In genomic region chrX:41391606-41392005, GRCh38 we compare ENCODE assay signal across 17 cellular contexts. TPM values are rescaled to one million over a fixed set of nuclear protein-coding genes. Genes with fewer than 3 reads are reported as not detected.
"Had no signal": no experiment of that assay in that cellular context is flagged by ENCODE, and none has a peak within 500 bp of the region (broad histone marks: within the 10 kb centered on the region; RNA-seq: fewer than 3 reads in every experiment).

No MANE protein-coding gene starts in this region.

- H3K4me1 ChIP-seq: pancreas had no signal

- H3K27me3 ChIP-seq: pancreas had no signal

- H3K4me3 ChIP-seq: pancreas, thoracic aorta had no signal

- H3K27ac ChIP-seq: pancreas, thoracic aorta, WERI-Rb-1 had no signal

- DNase-seq: activated CD4-positive, alpha-beta T cell treated with anti-CD3 and anti-CD28 coated beads, Interleukin-2, amount 10 ng/mL, durations not matched to agents 24 days and 14 days; activated naive CD4-positive, alpha-beta T cell treated with Interleukin-2 at 50 U/mL for 16 hours; caudate nucleus; cortex of kidney; effector memory CD8-positive, alpha-beta T cell; erythroblast; foreskin fibroblast; head of caudate nucleus; mesenchymal stem cell; pancreas; stimulated activated CD4-positive, alpha-beta T cell treated with anti-CD3 and anti-CD28 coated beads, Interleukin-15, amount 100 ng/mL, for 24 hours; stimulated activated CD4-positive, alpha-beta T cell treated with anti-CD3 and anti-CD28 coated beads, Interleukin-4, amount 100 ng/mL, for 24 hours; stimulated activated naive CD8-positive, alpha-beta T cell treated with anti-CD3 and anti-CD28 coated beads, Interleukin-15, amount 100 ng/mL, for 72 hours; T-helper 9 cell; WERI-Rb-1 had no signal

- ATAC-seq: effector memory CD8-positive, alpha-beta T cell; stimulated activated naive CD8-positive, alpha-beta T cell treated with anti-CD3 and anti-CD28 coated beads, Interleukin-15, amount 100 ng/mL, for 72 hours had no signal

- H3K36me3 ChIP-seq: pancreas, thoracic aorta, WERI-Rb-1 had no signal

- H3K9me3 ChIP-seq: pancreas, thoracic aorta had no signal

RNA-seq across cellular contexts. Expression of gene NYX, which starts 55.5 kb away (rescaled TPM):
- total RNA-seq: activated CD4-positive, alpha-beta T cell treated with anti-CD3 and anti-CD28 coated beads, Interleukin-2, amount 10 ng/mL, durations not matched to agents 24 days and 14 days; activated T-helper 1 cell treated with anti-CD3 and anti-CD28 coated beads, Interleukin-12 subunit alpha, Interleukin-12 subunit beta, Interleukin-2, Interleukin-4 antibody, amounts not matched to agents 30 ng/mL and 10 ng/mL and 1 ng/mL, durations not matched to agents 14 hours and 24 hours and 36 hours; pancreas; thoracic aorta had no signal
